14 cellular contexts compared by ENCODE assay signal in genomic region chr12:22738945-22739344, GRCh38.
"Had no signal": no experiment of that assay in that cellular context is flagged by ENCODE, and none has a peak within 500 bp of the region (broad histone marks: within the 10 kb centered on the region; RNA-seq: fewer than 3 reads in every experiment).

No MANE protein-coding gene starts in this region.

- FAIRE-seq: pancreas had no signal

- H3K4me1 Mint-ChIP-seq: activated CD8-positive, alpha-beta memory T cell treated with anti-CD3 and anti-CD28 coated beads, Interleukin-2, amount 10 ng/mL, durations not matched to agents 7 days and 5 days; neural crest cell had no signal

- H3K27ac Mint-ChIP-seq: activated CD8-positive, alpha-beta memory T cell treated with anti-CD3 and anti-CD28 coated beads, Interleukin-2, amount 10 ng/mL, durations not matched to agents 7 days and 5 days; activated naive CD8-positive, alpha-beta T cell; activated T-cell treated with anti-CD3 and anti-CD28 coated beads, Interleukin-2, amount 50 U/mL, for 24 hours had no signal

- H3K4me3 Mint-ChIP-seq: activated CD8-positive, alpha-beta memory T cell treated with anti-CD3 and anti-CD28 coated beads, Interleukin-2, amount 10 ng/mL, durations not matched to agents 7 days and 5 days; activated naive CD8-positive, alpha-beta T cell; activated T-cell treated with anti-CD3 and anti-CD28 coated beads, Interleukin-2, amount 50 U/mL, for 24 hours; neural crest cell had no signal

- H3K4me3 ChIP-seq: gastrocnemius medialis, left ventricle myocardium inferior, pancreas, tibial artery had no signal

- DNase-seq: activated CD4-positive, alpha-beta T cell treated with anti-CD3 and anti-CD28 coated beads, Interleukin-2, amount 50 U/mL, for 4 hours; activated CD8-positive, alpha-beta memory T cell treated with anti-CD3 and anti-CD28 coated beads, Interleukin-2, amount 10 ng/mL, durations not matched to agents 7 days and 5 days; activated effector memory CD4-positive, alpha-beta T cell treated with anti-CD3 and anti-CD28 coated beads, Interleukin-2, amount 50 U/mL, for 16 hours; activated T-cell treated with anti-CD3 and anti-CD28 coated beads, Interleukin-2, amount 50 U/mL, for 24 hours; amygdala; gastrocnemius medialis; islet precursor cell; left ventricle myocardium inferior; pancreas; tibial artery had no signal

- H3K9me3 Mint-ChIP-seq: activated T-cell treated with anti-CD3 and anti-CD28 coated beads, Interleukin-2, amount 50 U/mL, for 24 hours had no signal

- ATAC-seq: activated CD4-positive, CD25-positive, alpha-beta regulatory T cell treated with anti-CD3 and anti-CD28 coated beads, Interleukin-2, amount 50 U/mL, for 24 hours; activated CD8-positive, alpha-beta memory T cell treated with anti-CD3 and anti-CD28 coated beads, Interleukin-2, amount 10 ng/mL, durations not matched to agents 7 days and 5 days; esophagus mucosa; gastrocnemius medialis; pancreas had no signal

- H3K36me3 Mint-ChIP-seq: activated CD8-positive, alpha-beta memory T cell treated with anti-CD3 and anti-CD28 coated beads, Interleukin-2, amount 10 ng/mL, durations not matched to agents 7 days and 5 days; activated naive CD8-positive, alpha-beta T cell had no signal
